In genomic region chr6:142510217-142510616, GRCh38 we compare ENCODE assay signal across 34 cellular contexts.
"Had no signal": no experiment of that assay in that cellular context is flagged by ENCODE, and none has a peak within 500 bp of the region (broad histone marks: within the 10 kb centered on the region; RNA-seq: fewer than 3 reads in every experiment).

No MANE protein-coding gene starts in this region.

- H3K4me3 ChIP-seq: MG63, Peyer's patch had no signal

- H3K36me3 ChIP-seq: brain microvascular endothelial cell, MG63, Peyer's patch had no signal

- H3K36me3 Mint-ChIP-seq: activated CD4-positive, alpha-beta memory T cell treated with anti-CD3 and anti-CD28 coated beads for 36 hours; activated naive CD8-positive, alpha-beta T cell treated with anti-CD3 and anti-CD28 coated beads for 36 hours had no signal

- H3K27me3 ChIP-seq: brain microvascular endothelial cell, MG63, Peyer's patch had no signal

- H3K4me1 ChIP-seq: Peyer's patch had no signal

- H3K27ac Mint-ChIP-seq: activated B cell treated with CpG ODN at 0.5 μM for 24 hours; activated CD4-positive, alpha-beta memory T cell treated with anti-CD3 and anti-CD28 coated beads for 36 hours; activated naive CD8-positive, alpha-beta T cell treated with anti-CD3 and anti-CD28 coated beads for 36 hours; activated T-helper 1 cell treated with anti-CD3 and anti-CD28 coated beads, Interleukin-12 subunit alpha, Interleukin-12 subunit beta, Interleukin-2, Interleukin-4 antibody, amounts not matched to agents 30 ng/mL and 10 ng/mL and 1 ng/mL, durations not matched to agents 14 hours and 24 hours and 36 hours had no signal

- H3K27ac ChIP-seq: brain microvascular endothelial cell, Peyer's patch, VCaP had no signal

- H3K9me3 ChIP-seq: MG63, Peyer's patch had no signal

- H3K4me3 Mint-ChIP-seq: activated B cell treated with CpG ODN at 0.5 μM for 24 hours; activated CD4-positive, alpha-beta memory T cell treated with anti-CD3 and anti-CD28 coated beads for 36 hours; activated naive CD8-positive, alpha-beta T cell treated with anti-CD3 and anti-CD28 coated beads for 36 hours; activated T-cell treated with anti-CD3 and anti-CD28 coated beads, Interleukin-2, amount 50 U/mL, for 4 hours; activated T-helper 1 cell treated with anti-CD3 and anti-CD28 coated beads, Interleukin-12 subunit alpha, Interleukin-12 subunit beta, Interleukin-2, Interleukin-4 antibody, amounts not matched to agents 30 ng/mL and 10 ng/mL and 1 ng/mL, durations not matched to agents 14 hours and 24 hours and 36 hours had no signal

- H3K4me1 Mint-ChIP-seq: activated B cell treated with CpG ODN at 0.5 μM for 24 hours; activated naive CD8-positive, alpha-beta T cell treated with anti-CD3 and anti-CD28 coated beads for 36 hours had no signal

- DNase-seq: activated B cell treated with CpG ODN at 0.5 μM for 24 hours; activated CD4-positive, alpha-beta memory T cell treated with anti-CD3 and anti-CD28 coated beads for 36 hours; activated CD4-positive, alpha-beta T cell treated with anti-CD3 and anti-CD28 coated beads for 4 hours; activated CD4-positive, alpha-beta T cell treated with anti-CD3 and anti-CD28 coated beads, Interleukin-2, amount 50 U/mL, for 1 hour; activated CD4-positive, CD25-positive, alpha-beta regulatory T cell treated with anti-CD3 and anti-CD28 coated beads, Interleukin-2, amount 50 U/mL, for 72 hours; activated CD8-positive, alpha-beta memory T cell treated with anti-CD3 and anti-CD28 coated beads, Interleukin-2, amount 50 U/mL, for 4 hours; activated gamma-delta T cell treated with Interleukin-2 at 50 U/mL for 16 hours; activated naive CD4-positive, alpha-beta T cell treated with anti-CD3 and anti-CD28 coated beads, Interleukin-2, amount 50 U/mL, for 16 hours; activated naive CD8-positive, alpha-beta T cell treated with anti-CD3 and anti-CD28 coated beads for 36 hours; activated T-cell treated with anti-CD3 and anti-CD28 coated beads for 4 hours; activated T-cell treated with anti-CD3 and anti-CD28 coated beads, Interleukin-2, amount 50 U/mL, for 4 hours; amniotic stem cell; aorta; brain microvascular endothelial cell; central memory CD4-positive, alpha-beta T cell; Karpas-422; KBM-7; MG63; NCI-H1048; NCI-H1105 treated with DMSO at 0.1 percent for 48 hours; NCI-H1436; NCI-H1694; NCI-H1930; NCI-H2081 treated with DMSO at 0.1 percent for 48 hours; NCI-H226; NCI-H446 treated with DMSO at 0.1 percent for 48 hours; NCI-H524; NCI-H69; PC-3; Peyer's patch; RPMI8226; SIG-M5 had no signal

- H3K27me3 Mint-ChIP-seq: activated naive CD8-positive, alpha-beta T cell treated with anti-CD3 and anti-CD28 coated beads for 36 hours had no signal
